1 cellular context compared by ENCODE assay signal in the genomic region with DNA sequence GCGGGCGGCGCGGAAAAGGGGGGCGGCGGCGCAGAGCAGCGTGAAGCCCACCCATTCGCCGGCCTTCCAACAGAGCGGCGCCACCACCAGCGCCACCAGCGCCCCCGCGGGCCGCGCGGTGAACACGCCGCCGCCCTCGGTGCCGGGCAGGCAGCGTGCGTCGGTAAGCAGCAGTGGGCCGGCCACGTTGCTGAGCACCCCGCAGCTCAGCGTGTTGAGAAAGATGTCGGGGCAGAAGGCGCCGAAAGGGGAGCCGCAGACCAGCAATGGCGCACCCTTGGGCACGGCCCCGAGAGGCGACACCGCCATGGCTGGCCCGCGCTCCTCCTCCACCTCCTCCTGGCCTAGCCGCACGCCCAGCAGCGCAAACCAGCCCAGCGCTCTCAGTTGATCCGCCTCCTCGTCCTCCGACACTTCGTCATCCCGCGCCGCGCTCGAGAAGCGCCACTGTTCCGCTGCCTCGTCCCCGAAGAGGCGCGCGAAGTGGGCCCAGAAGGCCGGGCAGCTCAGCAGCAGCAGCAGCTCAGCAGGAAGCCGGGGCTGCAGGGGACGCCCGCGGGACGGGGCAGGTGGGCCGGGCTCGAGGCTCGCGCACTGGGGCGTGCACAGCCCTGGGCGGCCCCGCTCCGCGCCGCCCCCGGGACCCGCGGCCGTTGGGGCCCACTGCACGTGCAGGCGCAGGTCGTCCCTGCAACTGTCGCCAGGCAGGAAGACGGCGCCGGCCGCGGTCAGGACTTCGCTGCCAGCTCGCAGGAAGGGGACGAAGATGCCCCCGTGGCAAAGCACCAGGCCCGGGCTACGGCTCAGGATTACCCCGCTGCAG.
A peak's percentile ranks its signal among the peaks of the same experiment; 100 is the strongest.
TF ChIP-seq lines count a peak whose summit lies in the region.

No MANE protein-coding gene starts in this region.

TF ChIP-seq in GM12878, 131 proteins besides CTCF, POLR2A, EP300 and RAD21 (continues in another document):
- no peak for TF ChIP-seq STAT3 (IDR thresholded peaks at IDR 0.05; ENCODE audit: low read depth, low read length)
- peak; percentile 96 for TF ChIP-seq SMARCA5 (IDR thresholded peaks at IDR 0.05)
- TF ChIP-seq ZNF24 (IDR thresholded peaks at IDR 0.05) = 0 out of 2 replicates have a peak, but pooled peaks have one; percentile 47
- TF ChIP-seq BHLHE40 (IDR thresholded peaks at IDR 0.05; ENCODE audit: borderline replicate concordance in 1 of 2, low read depth in 2 of 2, low read length in 1 of 2) = peak; percentile 87 to 98
- no peak for TF ChIP-seq BMI1 (IDR thresholded peaks at IDR 0.05; ENCODE audit: borderline replicate concordance)
- TF ChIP-seq, protein P1, sequence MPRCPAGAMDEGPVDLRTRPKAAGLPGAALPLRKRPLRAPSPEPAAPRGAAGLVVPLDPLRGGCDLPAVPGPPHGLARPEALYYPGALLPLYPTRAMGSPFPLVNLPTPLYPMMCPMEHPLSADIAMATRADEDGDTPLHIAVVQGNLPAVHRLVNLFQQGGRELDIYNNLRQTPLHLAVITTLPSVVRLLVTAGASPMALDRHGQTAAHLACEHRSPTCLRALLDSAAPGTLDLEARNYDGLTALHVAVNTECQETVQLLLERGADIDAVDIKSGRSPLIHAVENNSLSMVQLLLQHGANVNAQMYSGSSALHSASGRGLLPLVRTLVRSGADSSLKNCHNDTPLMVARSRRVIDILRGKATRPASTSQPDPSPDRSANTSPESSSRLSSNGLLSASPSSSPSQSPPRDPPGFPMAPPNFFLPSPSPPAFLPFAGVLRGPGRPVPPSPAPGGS (IDR thresholded peaks at IDR 0.05; ENCODE audit: borderline replicate concordance, insufficient read depth, low read depth, low read length, poor library complexity, severe bottlenecking) = no peak
- TF ChIP-seq, protein P2, sequence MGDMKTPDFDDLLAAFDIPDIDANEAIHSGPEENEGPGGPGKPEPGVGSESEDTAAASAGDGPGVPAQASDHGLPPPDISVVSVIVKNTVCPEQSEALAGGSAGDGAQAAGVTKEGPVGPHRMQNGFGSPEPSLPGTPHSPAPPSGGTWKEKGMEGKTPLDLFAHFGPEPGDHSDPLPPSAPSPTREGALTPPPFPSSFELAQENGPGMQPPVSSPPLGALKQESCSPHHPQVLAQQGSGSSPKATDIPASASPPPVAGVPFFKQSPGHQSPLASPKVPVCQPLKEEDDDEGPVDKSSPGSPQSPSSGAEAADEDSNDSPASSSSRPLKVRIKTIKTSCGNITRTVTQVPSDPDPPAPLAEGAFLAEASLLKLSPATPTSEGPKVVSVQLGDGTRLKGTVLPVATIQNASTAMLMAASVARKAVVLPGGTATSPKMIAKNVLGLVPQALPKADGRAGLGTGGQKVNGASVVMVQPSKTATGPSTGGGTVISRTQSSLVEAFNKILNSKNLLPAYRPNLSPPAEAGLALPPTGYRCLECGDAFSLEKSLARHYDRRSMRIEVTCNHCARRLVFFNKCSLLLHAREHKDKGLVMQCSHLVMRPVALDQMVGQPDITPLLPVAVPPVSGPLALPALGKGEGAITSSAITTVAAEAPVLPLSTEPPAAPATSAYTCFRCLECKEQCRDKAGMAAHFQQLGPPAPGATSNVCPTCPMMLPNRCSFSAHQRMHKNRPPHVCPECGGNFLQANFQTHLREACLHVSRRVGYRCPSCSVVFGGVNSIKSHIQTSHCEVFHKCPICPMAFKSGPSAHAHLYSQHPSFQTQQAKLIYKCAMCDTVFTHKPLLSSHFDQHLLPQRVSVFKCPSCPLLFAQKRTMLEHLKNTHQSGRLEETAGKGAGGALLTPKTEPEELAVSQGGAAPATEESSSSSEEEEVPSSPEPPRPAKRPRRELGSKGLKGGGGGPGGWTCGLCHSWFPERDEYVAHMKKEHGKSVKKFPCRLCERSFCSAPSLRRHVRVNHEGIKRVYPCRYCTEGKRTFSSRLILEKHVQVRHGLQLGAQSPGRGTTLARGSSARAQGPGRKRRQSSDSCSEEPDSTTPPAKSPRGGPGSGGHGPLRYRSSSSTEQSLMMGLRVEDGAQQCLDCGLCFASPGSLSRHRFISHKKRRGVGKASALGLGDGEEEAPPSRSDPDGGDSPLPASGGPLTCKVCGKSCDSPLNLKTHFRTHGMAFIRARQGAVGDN (IDR thresholded peaks at IDR 0.05) = peak; percentile 64
- no peak for TF ChIP-seq MEF2A (IDR thresholded peaks at IDR 0.05; ENCODE audit: insufficient read depth, low read depth, low read length)
- peak; percentile 86 for TF ChIP-seq LARP7 (IDR thresholded peaks at IDR 0.05)
- no peak for TF ChIP-seq NFYA (IDR thresholded peaks at IDR 0.05; ENCODE audit: borderline replicate concordance, low read depth, low read length)
- TF ChIP-seq MYC (IDR thresholded peaks at IDR 0.05; ENCODE audit: insufficient read depth, insufficient read length, insufficient replicate concordance, low read length, severe bottlenecking) = peak; percentile 85
- TF ChIP-seq, protein P3, sequence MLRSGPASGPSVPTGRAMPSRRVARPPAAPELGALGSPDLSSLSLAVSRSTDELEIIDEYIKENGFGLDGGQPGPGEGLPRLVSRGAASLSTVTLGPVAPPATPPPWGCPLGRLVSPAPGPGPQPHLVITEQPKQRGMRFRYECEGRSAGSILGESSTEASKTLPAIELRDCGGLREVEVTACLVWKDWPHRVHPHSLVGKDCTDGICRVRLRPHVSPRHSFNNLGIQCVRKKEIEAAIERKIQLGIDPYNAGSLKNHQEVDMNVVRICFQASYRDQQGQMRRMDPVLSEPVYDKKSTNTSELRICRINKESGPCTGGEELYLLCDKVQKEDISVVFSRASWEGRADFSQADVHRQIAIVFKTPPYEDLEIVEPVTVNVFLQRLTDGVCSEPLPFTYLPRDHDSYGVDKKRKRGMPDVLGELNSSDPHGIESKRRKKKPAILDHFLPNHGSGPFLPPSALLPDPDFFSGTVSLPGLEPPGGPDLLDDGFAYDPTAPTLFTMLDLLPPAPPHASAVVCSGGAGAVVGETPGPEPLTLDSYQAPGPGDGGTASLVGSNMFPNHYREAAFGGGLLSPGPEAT (IDR thresholded peaks at IDR 0.05; ENCODE audit: low read depth) = no peak
- no peak; the same call in 1 of the 2 replicates for TF ChIP-seq CBFB (IDR thresholded peaks at IDR 0.05; ENCODE audit: low read depth)
- TF ChIP-seq EZH2 (IDR thresholded peaks at IDR 0.05; ENCODE audit: borderline replicate concordance, control insufficient read depth, low read depth, low read length) = no peak
- TF ChIP-seq EED (IDR thresholded peaks at IDR 0.05; ENCODE audit: low read depth) = no peak
- peak; percentile 17; the same call in 1 of the 2 replicates for TF ChIP-seq NFXL1 (IDR thresholded peaks at IDR 0.05; ENCODE audit: borderline replicate concordance)
- TF ChIP-seq, protein P4, sequence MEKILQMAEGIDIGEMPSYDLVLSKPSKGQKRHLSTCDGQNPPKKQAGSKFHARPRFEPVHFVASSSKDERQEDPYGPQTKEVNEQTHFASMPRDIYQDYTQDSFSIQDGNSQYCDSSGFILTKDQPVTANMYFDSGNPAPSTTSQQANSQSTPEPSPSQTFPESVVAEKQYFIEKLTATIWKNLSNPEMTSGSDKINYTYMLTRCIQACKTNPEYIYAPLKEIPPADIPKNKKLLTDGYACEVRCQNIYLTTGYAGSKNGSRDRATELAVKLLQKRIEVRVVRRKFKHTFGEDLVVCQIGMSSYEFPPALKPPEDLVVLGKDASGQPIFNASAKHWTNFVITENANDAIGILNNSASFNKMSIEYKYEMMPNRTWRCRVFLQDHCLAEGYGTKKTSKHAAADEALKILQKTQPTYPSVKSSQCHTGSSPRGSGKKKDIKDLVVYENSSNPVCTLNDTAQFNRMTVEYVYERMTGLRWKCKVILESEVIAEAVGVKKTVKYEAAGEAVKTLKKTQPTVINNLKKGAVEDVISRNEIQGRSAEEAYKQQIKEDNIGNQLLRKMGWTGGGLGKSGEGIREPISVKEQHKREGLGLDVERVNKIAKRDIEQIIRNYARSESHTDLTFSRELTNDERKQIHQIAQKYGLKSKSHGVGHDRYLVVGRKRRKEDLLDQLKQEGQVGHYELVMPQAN (conservative IDR thresholded peaks at IDR 0.05) = peak; percentile 62
- TF ChIP-seq KDM1A (IDR thresholded peaks at IDR 0.05; ENCODE audit: borderline replicate concordance) = no peak
- TF ChIP-seq PAX8 (IDR thresholded peaks at IDR 0.05) = no peak
- TF ChIP-seq MXI1 (IDR thresholded peaks at IDR 0.05; ENCODE audit: low read depth, low read length) = peak; percentile 77
- TF ChIP-seq, protein P5, sequence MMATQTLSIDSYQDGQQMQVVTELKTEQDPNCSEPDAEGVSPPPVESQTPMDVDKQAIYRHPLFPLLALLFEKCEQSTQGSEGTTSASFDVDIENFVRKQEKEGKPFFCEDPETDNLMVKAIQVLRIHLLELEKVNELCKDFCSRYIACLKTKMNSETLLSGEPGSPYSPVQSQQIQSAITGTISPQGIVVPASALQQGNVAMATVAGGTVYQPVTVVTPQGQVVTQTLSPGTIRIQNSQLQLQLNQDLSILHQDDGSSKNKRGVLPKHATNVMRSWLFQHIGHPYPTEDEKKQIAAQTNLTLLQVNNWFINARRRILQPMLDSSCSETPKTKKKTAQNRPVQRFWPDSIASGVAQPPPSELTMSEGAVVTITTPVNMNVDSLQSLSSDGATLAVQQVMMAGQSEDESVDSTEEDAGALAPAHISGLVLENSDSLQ (IDR thresholded peaks at IDR 0.05) = 0 out of 2 replicates have a peak, but pooled peaks have one; percentile 12
- TF ChIP-seq MYB (IDR thresholded peaks at IDR 0.05; ENCODE audit: borderline replicate concordance, low read depth, low read length) = no peak
- TF ChIP-seq JUND (IDR thresholded peaks at IDR 0.05; ENCODE audit: low read depth, low read length) = no peak
- TF ChIP-seq, protein P6, sequence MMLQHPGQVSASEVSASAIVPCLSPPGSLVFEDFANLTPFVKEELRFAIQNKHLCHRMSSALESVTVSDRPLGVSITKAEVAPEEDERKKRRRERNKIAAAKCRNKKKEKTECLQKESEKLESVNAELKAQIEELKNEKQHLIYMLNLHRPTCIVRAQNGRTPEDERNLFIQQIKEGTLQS (IDR thresholded peaks at IDR 0.05; ENCODE audit: borderline replicate concordance, extremely low read depth, low read depth, low read length) = no peak
- TF ChIP-seq RBBP5 (conservative IDR thresholded peaks at IDR 0.05) = no peak
- TF ChIP-seq KLF5 (IDR thresholded peaks at IDR 0.05; ENCODE audit: partially characterized antibody) = no peak
- TF ChIP-seq, protein P7, sequence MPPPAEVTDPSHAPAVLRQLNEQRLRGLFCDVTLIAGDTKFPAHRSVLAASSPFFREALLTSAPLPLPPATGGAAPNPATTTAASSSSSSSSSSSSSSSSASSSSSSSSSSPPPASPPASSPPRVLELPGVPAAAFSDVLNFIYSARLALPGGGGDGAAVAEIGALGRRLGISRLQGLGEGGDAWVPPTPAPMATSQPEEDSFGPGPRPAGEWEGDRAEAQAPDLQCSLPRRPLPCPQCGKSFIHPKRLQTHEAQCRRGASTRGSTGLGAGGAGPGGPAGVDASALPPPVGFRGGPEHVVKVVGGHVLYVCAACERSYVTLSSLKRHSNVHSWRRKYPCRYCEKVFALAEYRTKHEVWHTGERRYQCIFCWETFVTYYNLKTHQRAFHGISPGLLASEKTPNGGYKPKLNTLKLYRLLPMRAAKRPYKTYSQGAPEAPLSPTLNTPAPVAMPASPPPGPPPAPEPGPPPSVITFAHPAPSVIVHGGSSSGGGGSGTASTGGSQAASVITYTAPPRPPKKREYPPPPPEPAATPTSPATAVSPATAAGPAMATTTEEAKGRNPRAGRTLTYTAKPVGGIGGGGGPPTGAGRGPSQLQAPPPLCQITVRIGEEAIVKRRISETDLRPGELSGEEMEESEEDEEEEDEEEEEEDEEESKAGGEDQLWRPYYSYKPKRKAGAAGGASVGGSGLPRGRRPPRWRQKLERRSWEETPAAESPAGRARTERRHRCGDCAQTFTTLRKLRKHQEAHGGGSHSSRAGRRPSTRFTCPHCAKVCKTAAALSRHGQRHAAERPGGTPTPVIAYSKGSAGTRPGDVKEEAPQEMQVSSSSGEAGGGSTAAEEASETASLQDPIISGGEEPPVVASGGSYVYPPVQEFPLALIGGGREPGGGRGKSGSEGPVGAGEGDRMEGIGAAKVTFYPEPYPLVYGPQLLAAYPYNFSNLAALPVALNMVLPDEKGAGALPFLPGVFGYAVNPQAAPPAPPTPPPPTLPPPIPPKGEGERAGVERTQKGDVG (CRISPR knock-in tag; IDR thresholded peaks at IDR 0.05) = no peak
- no peak for TF ChIP-seq ETV6 (conservative IDR thresholded peaks at IDR 0.05 in 1 of 2, IDR thresholded peaks at IDR 0.05 in 1 of 2; ENCODE audit: borderline replicate concordance in 1 of 2, low read depth in 1 of 2)
- TF ChIP-seq, protein P8, sequence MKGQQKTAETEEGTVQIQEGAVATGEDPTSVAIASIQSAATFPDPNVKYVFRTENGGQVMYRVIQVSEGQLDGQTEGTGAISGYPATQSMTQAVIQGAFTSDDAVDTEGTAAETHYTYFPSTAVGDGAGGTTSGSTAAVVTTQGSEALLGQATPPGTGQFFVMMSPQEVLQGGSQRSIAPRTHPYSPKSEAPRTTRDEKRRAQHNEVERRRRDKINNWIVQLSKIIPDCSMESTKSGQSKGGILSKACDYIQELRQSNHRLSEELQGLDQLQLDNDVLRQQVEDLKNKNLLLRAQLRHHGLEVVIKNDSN (IDR thresholded peaks at IDR 0.05; ENCODE audit: borderline replicate concordance, extremely low read length, insufficient read depth, low read depth, low read length) = no peak
- no peak for TF ChIP-seq RAD51 (IDR thresholded peaks at IDR 0.05)
- TF ChIP-seq DPF2 (IDR thresholded peaks at IDR 0.05) = peak; percentile 73
- TF ChIP-seq SIN3A (IDR thresholded peaks at IDR 0.05; ENCODE audit: low read depth, low read length) = peak; percentile 24; the same call in 1 of the 2 replicates
- TF ChIP-seq FOS (IDR thresholded peaks at IDR 0.05; ENCODE audit: borderline replicate concordance, extremely low read depth, insufficient read length) = no peak
- TF ChIP-seq PML (IDR thresholded peaks at IDR 0.05; ENCODE audit: low read length) = no peak
- TF ChIP-seq NRF1 (conservative IDR thresholded peaks at IDR 0.05; ENCODE audit: low read depth, low read length) = no peak
- TF ChIP-seq NBN (IDR thresholded peaks at IDR 0.05) = no peak
- TF ChIP-seq YBX1 (IDR thresholded peaks at IDR 0.05) = no peak
- TF ChIP-seq TCF3 (IDR thresholded peaks at IDR 0.05; ENCODE audit: borderline replicate concordance, insufficient read depth, low read depth, low read length) = no peak
- TF ChIP-seq ASH2L (IDR thresholded peaks at IDR 0.05; ENCODE audit: borderline replicate concordance, low read depth) = no peak; the same call in 1 of the 2 replicates
- no peak; the same call in 1 of the 2 replicates for TF ChIP-seq HDGF (IDR thresholded peaks at IDR 0.05)
- TF ChIP-seq CHD1 (IDR thresholded peaks at IDR 0.05; ENCODE audit: low read depth, low read length) = peak; percentile 56; the same call in 1 of the 2 replicates
- TF ChIP-seq CHD2 (IDR thresholded peaks at IDR 0.05; ENCODE audit: borderline replicate concordance, low read depth, low read length) = no peak
- TF ChIP-seq, protein P9, sequence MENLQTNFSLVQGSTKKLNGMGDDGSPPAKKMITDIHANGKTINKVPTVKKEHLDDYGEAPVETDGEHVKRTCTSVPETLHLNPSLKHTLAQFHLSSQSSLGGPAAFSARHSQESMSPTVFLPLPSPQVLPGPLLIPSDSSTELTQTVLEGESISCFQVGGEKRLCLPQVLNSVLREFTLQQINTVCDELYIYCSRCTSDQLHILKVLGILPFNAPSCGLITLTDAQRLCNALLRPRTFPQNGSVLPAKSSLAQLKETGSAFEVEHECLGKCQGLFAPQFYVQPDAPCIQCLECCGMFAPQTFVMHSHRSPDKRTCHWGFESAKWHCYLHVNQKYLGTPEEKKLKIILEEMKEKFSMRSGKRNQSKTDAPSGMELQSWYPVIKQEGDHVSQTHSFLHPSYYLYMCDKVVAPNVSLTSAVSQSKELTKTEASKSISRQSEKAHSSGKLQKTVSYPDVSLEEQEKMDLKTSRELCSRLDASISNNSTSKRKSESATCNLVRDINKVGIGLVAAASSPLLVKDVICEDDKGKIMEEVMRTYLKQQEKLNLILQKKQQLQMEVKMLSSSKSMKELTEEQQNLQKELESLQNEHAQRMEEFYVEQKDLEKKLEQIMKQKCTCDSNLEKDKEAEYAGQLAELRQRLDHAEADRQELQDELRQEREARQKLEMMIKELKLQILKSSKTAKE (IDR thresholded peaks at IDR 0.05; ENCODE audit: low read depth, poor library complexity, severe bottlenecking) = no peak
